ENCODE assay signal across 1 cellular context in the genomic region with DNA sequence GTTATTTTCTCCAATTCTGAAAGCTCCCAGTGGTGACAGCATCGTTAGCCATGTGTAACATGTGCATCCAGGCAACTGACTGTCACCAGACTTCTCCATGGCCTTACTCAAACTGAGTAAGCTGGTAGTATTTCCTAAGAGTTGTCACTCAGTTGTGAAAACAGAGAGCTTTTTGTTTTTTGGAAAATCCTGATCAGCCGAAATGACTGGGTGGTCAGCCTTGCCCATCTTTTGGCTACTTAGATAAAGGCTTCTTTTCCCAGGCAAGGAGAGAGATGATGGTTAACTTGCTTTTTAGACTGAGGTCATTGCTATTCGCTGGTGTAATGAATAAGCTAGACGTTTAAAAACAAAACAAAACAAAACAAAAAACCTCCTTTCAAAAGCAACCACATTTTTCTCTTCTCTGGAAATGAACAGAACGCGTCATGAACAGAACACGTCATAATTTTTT.
TF ChIP-seq lines count a peak whose summit lies in the region.

No MANE protein-coding gene starts in this region.

TF ChIP-seq in SK-N-SH, 30 proteins besides CTCF, POLR2A, EP300 and RAD21:
- TF ChIP-seq, protein P1, sequence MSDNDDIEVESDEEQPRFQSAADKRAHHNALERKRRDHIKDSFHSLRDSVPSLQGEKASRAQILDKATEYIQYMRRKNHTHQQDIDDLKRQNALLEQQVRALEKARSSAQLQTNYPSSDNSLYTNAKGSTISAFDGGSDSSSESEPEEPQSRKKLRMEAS (IDR thresholded peaks at IDR 0.05; ENCODE audit: low read depth) = 0 out of 2 replicates have a peak, but pooled peaks have one; percentile 11
- TF ChIP-seq JUND (IDR thresholded peaks at IDR 0.05) (no peak; the same call in 1 of the 2 replicates), SIN3A (IDR thresholded peaks at IDR 0.05; ENCODE audit: borderline replicate concordance, low read depth, low read length) (peak; percentile 36; the same call in 1 of the 2 replicates)
